15 cellular contexts compared by ENCODE assay signal in the genomic region with DNA sequence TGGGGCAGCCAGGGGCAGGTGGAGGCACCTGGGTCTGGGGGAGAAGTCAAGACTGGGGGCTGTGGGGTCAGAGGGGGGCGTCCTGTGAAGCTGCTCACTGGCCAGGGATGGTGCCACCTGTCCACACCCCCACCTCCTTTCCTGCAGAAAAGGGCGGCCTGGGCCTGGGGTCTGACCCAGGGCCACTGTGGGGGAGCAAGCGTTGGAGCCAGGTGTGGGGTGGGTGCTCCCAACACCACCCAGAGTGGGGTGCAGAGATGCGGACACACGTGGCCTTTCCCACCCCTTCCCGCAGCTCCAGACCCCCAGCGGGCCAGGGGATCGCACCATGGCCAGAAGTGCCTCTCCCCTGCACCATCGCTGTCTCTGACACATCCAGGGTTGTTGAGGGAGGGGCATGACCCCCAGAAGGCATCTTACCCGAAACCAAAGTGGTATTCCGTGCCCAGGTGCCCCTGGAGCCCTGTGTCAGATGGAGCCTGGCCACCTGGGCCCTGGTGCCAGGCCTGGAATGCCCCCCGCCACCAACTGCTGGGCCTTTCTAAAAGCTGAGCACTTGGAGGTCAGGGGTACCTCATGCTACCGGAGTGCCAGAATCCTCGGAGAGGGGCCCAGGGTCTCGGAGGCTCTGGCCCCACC. TPM values are rescaled to one million over a fixed set of nuclear protein-coding genes. Genes with fewer than 3 reads are reported as not detected.
DNase-seq lines count a peak whose midpoint lies in the region; ATAC-seq and TF ChIP-seq lines count a peak whose summit lies in the region.
"Had no signal": no experiment of that assay in that cellular context is flagged by ENCODE, and none has a peak within 500 bp of the region (broad histone marks: within the 10 kb centered on the region; RNA-seq: fewer than 3 reads in every experiment).

No MANE protein-coding gene starts in this region.

- H3K79me1 ChIP-seq in IMR-90 (ENCODE audit: low read depth in 1 of 2, low read length in 2 of 2) (peaks cover 0 to 43% of the 10 kb centered on the region in 2 experiments; a peak in 3 of 4 replicates), mesenchymal stem cell (replicated peaks; ENCODE audit: low read length, poor library complexity, severe bottlenecking) (no peaks in the 10 kb centered on the region)

- H3K23ac ChIP-seq in IMR-90 (ENCODE audit: low read depth, low read length) (no peak overlapping the region), mesenchymal stem cell (ENCODE audit: low read length in 2 of 2) (no peak overlapping the region)

- peaks cover 13% of the 10 kb centered on the region for H3K27me3 ChIP-seq in left ventricle myocardium inferior (ENCODE audit: low read depth)
- H3K27me3 ChIP-seq in IMR-90 (ENCODE audit: control insufficient read depth, insufficient read depth, low read length) = no peaks in the 10 kb centered on the region
- H3K27me3 ChIP-seq in mesenchymal stem cell (ENCODE audit: control insufficient read depth in 1 of 2, insufficient read depth in 1 of 2, low read length in 2 of 2) = no peaks in the 10 kb centered on the region
- no peaks in the 10 kb centered on the region for H3K27me3 ChIP-seq in spleen (replicated peaks in 1 of 7)
- H3K27me3 ChIP-seq: SJSA1 had no signal

- H2BK20ac ChIP-seq in IMR-90 (ENCODE audit: low read depth, low read length) = no peak overlapping the region

- intact Hi-C loops in left ventricle myocardium inferior (cut with micrococcal nuclease) = no loop called here
- intact Hi-C loops in left ventricle myocardium superior (cut with micrococcal nuclease) = no loop called here
- intact Hi-C loops in IMR-90 (cut with micrococcal nuclease) = no loop called here
- intact Hi-C loops in spleen (cut with DNase I; ENCODE audit: low total_unique reads) = no loop called here

- H3K9me1 ChIP-seq in IMR-90 (ENCODE audit: insufficient read depth, low read length) = no peaks in the 10 kb centered on the region

- no peak for DNase-seq in left ventricle myocardium inferior
- no peak for DNase-seq in left ventricle myocardium superior
- no peak for DNase-seq in IMR-90
- no peak for DNase-seq in mesenchymal stem cell
- DNase-seq in spleen = peak; percentile 77
- DNase-seq in NCI-H1048 (lab: John Stamatoyannopoulos, UW) = no peak
- no peak for DNase-seq in germinal center (ENCODE audit: low spot score)
- DNase-seq: Caco-2, DMS153, NCI-H1436, NCI-H2029, NCI-H748 treated with DMSO at 0.1 percent for 48 hours, RPMI8226 had no signal

- H2AFZ ChIP-seq in IMR-90 (replicated peaks; ENCODE audit: low read length, poor library complexity) (no peak overlapping the region), mesenchymal stem cell (ENCODE audit: low read depth, low read length) (no peak overlapping the region)

- H4K91ac ChIP-seq in IMR-90 (ENCODE audit: insufficient read depth, low read depth, low read length) = no peak overlapping the region
- peak overlapping the region; percentile 43 for H4K91ac ChIP-seq in mesenchymal stem cell (ENCODE audit: low read length)

- H2BK15ac ChIP-seq in IMR-90 (ENCODE audit: low read depth, low read length) (no peak overlapping the region), mesenchymal stem cell (ENCODE audit: low read depth, poor library complexity, severe bottlenecking) (peak overlapping the region; percentile 90)

- H2AK5ac ChIP-seq in IMR-90 (ENCODE audit: low read depth, low read length) (peak overlapping the region; percentile 64), mesenchymal stem cell (ENCODE audit: low read length, severe bottlenecking) (peak overlapping the region; percentile 31)

- H3K4ac ChIP-seq in IMR-90 (ENCODE audit: low read depth, low read length) = no peak overlapping the region; the same call in 1 of the 2 replicates
- peak overlapping the region in 1 of 2 experiments; percentile 57 for H3K4ac ChIP-seq in mesenchymal stem cell (ENCODE audit: low read depth in 1 of 2, low read length in 2 of 2)

- no peak overlapping the region for H4K5ac ChIP-seq in IMR-90 (ENCODE audit: low read depth, low read length)

- H3K14ac ChIP-seq in IMR-90 (replicated peaks; ENCODE audit: low read depth, low read length) = no peak overlapping the region
- peak overlapping the region in 1 of 2 experiments; percentile 35 for H3K14ac ChIP-seq in mesenchymal stem cell (ENCODE audit: low read length in 2 of 2)

- H3K27ac ChIP-seq in left ventricle myocardium inferior (replicated peaks) (peak overlapping the region; percentile 51), IMR-90 (ENCODE audit: insufficient read depth, low read length) (no peak overlapping the region), mesenchymal stem cell (ENCODE audit: low read length, poor library complexity, severe bottlenecking) (no peak overlapping the region), spleen (peak overlapping the region in 3 of 8 donors; percentile 99 to 100 (median 99))
- H3K27ac ChIP-seq: C4-2B, SJSA1 had no signal

- CTCF ChIA-PET in IMR-90 (lab: Yijun Ruan, JAX) = interaction anchor here (0.9 kb wide), 1 partner anchor 20 kb away, joined by 3 read pairs; no protein-coding TSS in a partner anchor

- H3K18ac ChIP-seq in IMR-90 (ENCODE audit: low read depth, low read length) (no peak overlapping the region), mesenchymal stem cell (ENCODE audit: low read depth in 1 of 2, low read length in 2 of 2) (peak overlapping the region in 1 of 2 experiments; percentile 48)

- WGBS in IMR-90 (ENCODE audit: extremely low coverage in 2 of 2, insufficient read length in 1 of 2), 2 experiments = 87% methylated on average over 6 of the region's 15 CpGs; no CpG with 5 or more reads in 1 of the 2 experiments
- WGBS in mesenchymal stem cell = 86% methylated on average over 14 of the region's 15 CpGs
- WGBS in spleen, 5 donors = 92 to 100% (median 93%) methylated on average over 2 to 15 of the region's 15 CpGs

- H3K9ac ChIP-seq in IMR-90 (ENCODE audit: low read depth, low read length) (no peak overlapping the region), mesenchymal stem cell (ENCODE audit: low read length) (no peak overlapping the region)

- BruUV-seq in IMR-90 (replicated peaks; lab: Mats Ljungman, UMichigan) = no TSS peak

- H3K4me1 ChIP-seq in left ventricle myocardium inferior (peaks cover 56% of the 10 kb centered on the region), IMR-90 (ENCODE audit: control insufficient read depth, insufficient read depth, low read length) (peaks cover 7% of the 10 kb centered on the region), mesenchymal stem cell (ENCODE audit: control insufficient read depth, insufficient read depth, low read depth, low read length) (peaks cover 47% of the 10 kb centered on the region), spleen (peaks cover 20 to 88% (median 37%) of the 10 kb centered on the region in 6 donors)

- no peak overlapping the region for H3K56ac ChIP-seq in IMR-90 (ENCODE audit: extremely low read depth, insufficient read depth, low read length)

- peak overlapping the region; percentile 67 to 89 for H2BK12ac ChIP-seq in mesenchymal stem cell (ENCODE audit: low read length in 2 of 2)

- TF ChIP-seq RAD21 in IMR-90 (IDR thresholded peaks at IDR 0.05; ENCODE audit: low read length) = no peak

- H4K8ac ChIP-seq in IMR-90 (ENCODE audit: low read depth in 2 of 2, low read length in 2 of 2) (no peak overlapping the region), mesenchymal stem cell (ENCODE audit: low read length) (peak overlapping the region; percentile 12)

- H2BK120ac ChIP-seq in IMR-90 (ENCODE audit: low read depth, low read length) (no peak overlapping the region), mesenchymal stem cell (ENCODE audit: low read depth, low read length) (peak overlapping the region; percentile 89)

- H3K4me2 ChIP-seq in IMR-90 (ENCODE audit: low read depth, low read length) (no peak overlapping the region), mesenchymal stem cell (ENCODE audit: low read length, poor library complexity, severe bottlenecking) (no peak overlapping the region)

- TF ChIP-seq CTCF in left ventricle myocardium inferior (IDR thresholded peaks at IDR 0.05; ENCODE audit: borderline replicate concordance) = no peak
- no peak for TF ChIP-seq CTCF in IMR-90 (conservative IDR thresholded peaks at IDR 0.05; ENCODE audit: low read depth, low read length)
- TF ChIP-seq CTCF in spleen (IDR thresholded peaks at IDR 0.05 in 8 of 11, conservative IDR thresholded peaks at IDR 0.05 in 3 of 11) = no peak

- in situ Hi-C loops in IMR-90 (cut with MboI; ENCODE audit: low sequenced_read_pairs) = no loop called here

- no peak overlapping the region for H2BK5ac ChIP-seq in IMR-90 (ENCODE audit: low read depth, low read length, poor library complexity, severe bottlenecking)
- no peak overlapping the region for H2BK5ac ChIP-seq in mesenchymal stem cell (ENCODE audit: low read depth, low read length, poor library complexity, severe bottlenecking)

- no peak for ATAC-seq in left ventricle myocardium superior
- no peak for ATAC-seq in IMR-90 (ENCODE audit: low read depth)

- TF ChIP-seq POLR2A in IMR-90 (IDR thresholded peaks at IDR 0.05; ENCODE audit: low read depth, low read length) (no peak), spleen (IDR thresholded peaks at IDR 0.05) (no peak)

- dilution Hi-C loops in IMR-90 (cut with HindIII; ENCODE audit: low sequenced_read_pairs, unreplicated experiment) = no loop called here

- H4K20me1 ChIP-seq in IMR-90 (ENCODE audit: insufficient read depth, low read length) = peaks cover 24% of the 10 kb centered on the region

- POLR2A ChIA-PET in IMR-90 (lab: Charles Lee; ENCODE audit: unreplicated experiment) = no interaction called here

- H3K36me3 ChIP-seq in left ventricle myocardium inferior (no peaks in the 10 kb centered on the region), IMR-90 (ENCODE audit: control insufficient read depth, insufficient read depth, low read length) (no peaks in the 10 kb centered on the region), mesenchymal stem cell (ENCODE audit: control insufficient read depth in 1 of 2, insufficient read depth in 2 of 2, low read depth in 1 of 2, low read length in 2 of 2) (no peaks in the 10 kb centered on the region), spleen (no peaks in the 10 kb centered on the region)

- H3K9me3 ChIP-seq in left ventricle myocardium inferior (replicated peaks) (no peaks in the 10 kb centered on the region), IMR-90 (ENCODE audit: control insufficient read depth, insufficient read depth, low read length) (no peaks in the 10 kb centered on the region), mesenchymal stem cell (ENCODE audit: control insufficient read depth, low read length) (no peaks in the 10 kb centered on the region), spleen (no peaks in the 10 kb centered on the region)
- H3K9me3 ChIP-seq: Caco-2 had no signal

- peak overlapping the region; percentile 76 for H2AK9ac ChIP-seq in IMR-90 (replicated peaks; ENCODE audit: low read depth, low read length, poor library complexity)

- H3K4me3 ChIP-seq in left ventricle myocardium inferior (no peak overlapping the region), IMR-90 (ENCODE audit: insufficient read depth, low read depth, low read length) (no peak overlapping the region), mesenchymal stem cell (ENCODE audit: insufficient read depth in 1 of 2, low read depth in 1 of 2, low read length in 2 of 2) (no peak overlapping the region), spleen (no peak overlapping the region)
- H3K4me3 ChIP-seq: SJSA1 had no signal

RNA-seq across cellular contexts. Expression of gene SLC16A3, which starts 2.6 kb away (rescaled TPM):
- 8.5 TPM for total RNA-seq in left ventricle myocardium inferior
- total RNA-seq in left ventricle myocardium superior = 7.8 TPM
- 49.1 and 49.7 TPM in 2 replicates for total RNA-seq in IMR-90 (2012; rRNA removed)
- 181 and 204 TPM in 2 replicates for polyA plus RNA-seq in IMR-90 (2012; rRNA removed)
- 128 and 499 TPM in 2 replicates for polyA plus RNA-seq in IMR-90 (2012; cell fraction: cytosol; rRNA removed)
- polyA plus RNA-seq in IMR-90 (2012; cell fraction: nucleus; rRNA removed; ENCODE audit: low replicate concordance) = 77.3 and 325 TPM in 2 replicates
- polyA plus RNA-seq in mesenchymal stem cell (2013, experiment 1 of 2) = 217 TPM
- 200 TPM for polyA plus RNA-seq in mesenchymal stem cell (2013, experiment 2 of 2)
- total RNA-seq in spleen = 100 to 1,000 TPM in 3 of 7 donors, 10 to 100 TPM in 4; 41.7 to 185 (median 91.6) TPM
- polyA plus RNA-seq in spleen = 10 to 100 TPM; 11.1 to 28.2 (median 16.5) TPM

RNA-seq across cellular contexts. Expression of gene CCDC57, which starts 13.6 kb away (rescaled TPM):
- total RNA-seq in left ventricle myocardium inferior = 8.1 TPM
- total RNA-seq in left ventricle myocardium superior = 8.1 TPM
- 6.9 and 7.3 TPM in 2 replicates for total RNA-seq in IMR-90 (2012; rRNA removed)
- polyA plus RNA-seq in IMR-90 (2012; rRNA removed) = 31.3 and 32.4 TPM in 2 replicates
- 5.1 and 6.2 TPM in 2 replicates for polyA plus RNA-seq in IMR-90 (2012; cell fraction: cytosol; rRNA removed)
- 259 and 322 TPM in 2 replicates for polyA plus RNA-seq in IMR-90 (2012; cell fraction: nucleus; rRNA removed; ENCODE audit: low replicate concordance)
- 20.2 TPM for polyA plus RNA-seq in mesenchymal stem cell (2013, experiment 1 of 2)
- polyA plus RNA-seq in mesenchymal stem cell (2013, experiment 2 of 2) = 19.0 TPM
- 10 to 100 TPM; 28.8 to 59.6 (median 43.6) TPM for total RNA-seq in spleen
- 100 to 1,000 TPM in 1 of 3 donors, 10 to 100 TPM in 2; 82.4 to 164 (median 83.0) TPM for polyA plus RNA-seq in spleen

RNA-seq across cellular contexts. Expression of gene CSNK1D, which starts 47.2 kb away (rescaled TPM):
- 61.8 TPM for total RNA-seq in left ventricle myocardium inferior
- 64.4 TPM for total RNA-seq in left ventricle myocardium superior
- 38.3 and 47.1 TPM in 2 replicates for total RNA-seq in IMR-90 (2012; rRNA removed)
- polyA plus RNA-seq in IMR-90 (2012; rRNA removed) = 144 and 186 TPM in 2 replicates
- 131 and 159 TPM in 2 replicates for polyA plus RNA-seq in IMR-90 (2012; cell fraction: cytosol; rRNA removed)
- 373 and 817 TPM in 2 replicates for polyA plus RNA-seq in IMR-90 (2012; cell fraction: nucleus; rRNA removed; ENCODE audit: low replicate concordance)
- polyA plus RNA-seq in mesenchymal stem cell (2013, experiment 1 of 2) = 100 TPM
- 98.8 TPM for polyA plus RNA-seq in mesenchymal stem cell (2013, experiment 2 of 2)
- total RNA-seq in spleen = 100 to 1,000 TPM in 5 of 7 donors, 10 to 100 TPM in 2; 74.3 to 216 (median 160) TPM
- polyA plus RNA-seq in spleen = 100 to 1,000 TPM in 1 of 3 donors, 10 to 100 TPM in 2; 46.5 to 122 (median 67.2) TPM
